ENCODE assay signal across 16 cellular contexts in the genomic region with DNA sequence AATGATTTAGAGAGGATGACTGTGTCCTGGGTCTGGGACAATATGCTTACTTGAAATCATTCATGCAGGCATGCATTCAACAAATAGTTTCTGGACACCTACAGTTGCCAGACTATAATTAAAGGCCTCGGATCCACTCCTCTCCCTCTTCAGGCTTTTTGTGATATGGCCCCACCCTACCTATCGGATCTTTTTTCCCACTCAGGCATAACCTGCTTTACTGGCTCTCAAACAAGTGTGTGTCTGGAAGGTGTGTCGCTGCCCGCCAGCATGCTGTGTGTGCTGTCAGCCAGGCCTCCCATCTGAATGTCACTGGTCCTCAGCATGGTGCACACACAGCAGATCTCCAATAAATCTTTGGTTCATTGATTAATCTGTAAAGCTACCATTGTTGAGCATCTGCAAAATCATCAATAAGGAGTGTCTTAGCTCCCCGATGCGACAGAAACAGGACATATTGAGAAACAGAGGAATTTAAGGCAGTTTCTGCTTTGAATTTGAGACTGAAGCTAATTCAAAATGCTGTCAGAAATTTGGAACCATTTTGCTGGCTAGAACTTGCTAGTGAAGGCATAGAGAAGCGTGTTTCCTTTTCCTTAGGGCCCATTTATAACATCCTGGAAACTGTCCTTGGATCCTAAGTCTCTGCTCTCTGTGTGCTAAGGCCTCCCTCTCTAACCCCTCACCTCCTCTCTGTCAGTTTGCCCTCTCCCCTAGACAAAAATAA. TPM values are rescaled to one million over a fixed set of nuclear protein-coding genes. Genes with fewer than 3 reads are reported as not detected.
DNase-seq lines count a peak whose midpoint lies in the region; ATAC-seq lines count a peak whose summit lies in the region.
"Had no signal": no experiment of that assay in that cellular context is flagged by ENCODE, and none has a peak within 500 bp of the region (broad histone marks: within the 10 kb centered on the region; RNA-seq: fewer than 3 reads in every experiment).

No MANE protein-coding gene starts in this region.

- CTCF ChIA-PET in activated naive CD4-positive, alpha-beta T cell treated with anti-CD3 and anti-CD28 coated beads for 36 hours (lab: Charles Lee), result interaction anchor here (0.7 to 1.3 kb wide), 5 partner anchors 10 to 20 kb away, joined by 3 to 5 read pairs (median 3); no protein-coding TSS in a partner anchor

- intact Hi-C loops in activated naive CD4-positive, alpha-beta T cell treated with anti-CD3 and anti-CD28 coated beads for 36 hours (cut with micrococcal nuclease), result no loop called here

- no peaks in the 10 kb centered on the region for H3K36me3 ChIP-seq in thymus (ENCODE audit: control insufficient read depth, insufficient read depth)
- H3K36me3 ChIP-seq: heart right ventricle, SJSA1 had no signal

- peak overlapping the region; percentile 37 for H3K27ac Mint-ChIP-seq in activated naive CD4-positive, alpha-beta T cell treated with anti-CD3 and anti-CD28 coated beads for 36 hours
- H3K27ac Mint-ChIP-seq in T-helper 17 cell, result peak overlapping the region; percentile 90

- H3K27me3 ChIP-seq in thymus (ENCODE audit: control insufficient read depth, insufficient read depth), result no peaks in the 10 kb centered on the region
- H3K27me3 ChIP-seq: SJSA1 had no signal

- DNase-seq in activated naive CD4-positive, alpha-beta T cell treated with anti-CD3 and anti-CD28 coated beads for 36 hours, result no peak
- DNase-seq in activated naive CD4-positive, alpha-beta T cell (lab: John Stamatoyannopoulos, UW), result no peak
- no peak for DNase-seq in T-helper 17 cell
- DNase-seq in left lobe of liver (ENCODE audit: low spot score), result no peak
- DNase-seq in activated gamma-delta T cell (lab: John Stamatoyannopoulos, UW), result no peak
- DNase-seq in HPDE6-E6E7 (ENCODE audit: extremely low spot score), result no peak
- DNase-seq: activated T-cell treated with anti-CD3 and anti-CD28 coated beads, Interleukin-2, amount 50 U/mL, for 4 hours; heart right ventricle; NK-92 treated with Interleukin-12 subunit alpha and Interleukin-12 subunit beta, amount 100 ng/mL, for 24 hours; nucleus accumbens; stimulated activated CD4-positive, alpha-beta T cell treated with anti-CD3 and anti-CD28 coated beads, Interleukin-15, amount 100 ng/mL, for 24 hours had no signal

- peaks cover 90% of the 10 kb centered on the region for H3K4me1 Mint-ChIP-seq in activated naive CD4-positive, alpha-beta T cell treated with anti-CD3 and anti-CD28 coated beads for 36 hours (ENCODE audit: low read depth)
- peaks cover 51% of the 10 kb centered on the region for H3K4me1 Mint-ChIP-seq in T-helper 17 cell

- H3K36me3 Mint-ChIP-seq in activated naive CD4-positive, alpha-beta T cell treated with anti-CD3 and anti-CD28 coated beads for 36 hours (ENCODE audit: low read depth), result peaks cover 4% of the 10 kb centered on the region
- H3K36me3 Mint-ChIP-seq in T-helper 17 cell (ENCODE audit: low read depth), result peaks cover 2% of the 10 kb centered on the region

- H3K4me1 ChIP-seq in thymus (ENCODE audit: control insufficient read depth, insufficient read depth, low read length), result peaks cover 26% of the 10 kb centered on the region
- H3K4me1 ChIP-seq: SJSA1 had no signal

- peak overlapping the region; percentile 48 for H3K27ac ChIP-seq in thymus (ENCODE audit: low read depth)
- H3K27ac ChIP-seq: SJSA1, VCaP had no signal

- H3K9me3 Mint-ChIP-seq in activated naive CD4-positive, alpha-beta T cell treated with anti-CD3 and anti-CD28 coated beads for 36 hours, result no peaks in the 10 kb centered on the region
- H3K9me3 Mint-ChIP-seq: activated T-cell treated with anti-CD3 and anti-CD28 coated beads, Interleukin-2, amount 50 U/mL, for 4 hours had no signal

- WGBS in thymus, result 89% methylated on average over 7 of the region's 7 CpGs

- H3K4me3 ChIP-seq in thymus (ENCODE audit: low read length), result no peak overlapping the region
- H3K4me3 ChIP-seq: heart right ventricle, K562, SJSA1 had no signal

- H3K4me3 Mint-ChIP-seq in activated naive CD4-positive, alpha-beta T cell treated with anti-CD3 and anti-CD28 coated beads for 36 hours, result no peak overlapping the region
- no peak overlapping the region for H3K4me3 Mint-ChIP-seq in T-helper 17 cell
- H3K4me3 Mint-ChIP-seq: activated T-cell treated with anti-CD3 and anti-CD28 coated beads, Interleukin-2, amount 50 U/mL, for 4 hours had no signal

- no peaks in the 10 kb centered on the region for H3K27me3 Mint-ChIP-seq in activated naive CD4-positive, alpha-beta T cell treated with anti-CD3 and anti-CD28 coated beads for 36 hours (ENCODE audit: low read depth)
- H3K27me3 Mint-ChIP-seq in T-helper 17 cell, result no peaks in the 10 kb centered on the region

- ATAC-seq in T-helper 17 cell (no peak), left lobe of liver (peak; percentile 33), HG03521 (IDR thresholded peaks at IDR 0.05; ENCODE audit: unreplicated experiment) (no peak)
- ATAC-seq: activated T-cell treated with anti-CD3 and anti-CD28 coated beads, Interleukin-2, amount 50 U/mL, for 4 hours; K562 had no signal

- no peaks in the 10 kb centered on the region for H3K9me3 ChIP-seq in T-helper 17 cell (ENCODE audit: control insufficient read depth, low read length, poor library complexity, severe bottlenecking)
- no peaks in the 10 kb centered on the region for H3K9me3 ChIP-seq in thymus (ENCODE audit: control insufficient read depth)
- H3K9me3 ChIP-seq: heart right ventricle, SJSA1 had no signal

RNA-seq across cellular contexts. Expression of a gene that starts 23.5 kb away (rescaled TPM):
- total RNA-seq in activated naive CD4-positive, alpha-beta T cell treated with anti-CD3 and anti-CD28 coated beads for 36 hours, result under 1 TPM in 1 of 2 experiments, not detected in 1; 0.21 TPM
- total RNA-seq in T-helper 17 cell (not detected), left lobe of liver (not detected)
- polyA plus RNA-seq in thymus, result 0.18 TPM
- total RNA-seq: heart right ventricle, SJSA1 had no signal
- polyA plus RNA-seq: heart right ventricle had no signal

RNA-seq across cellular contexts. Expression of a gene that starts 56.9 kb away (rescaled TPM):
- total RNA-seq in activated naive CD4-positive, alpha-beta T cell treated with anti-CD3 and anti-CD28 coated beads for 36 hours, result 10 to 100 TPM; 53.7 to 62.7 TPM
- total RNA-seq in T-helper 17 cell (10 to 100 TPM; 26.5 to 32.9 TPM), left lobe of liver (31.9 TPM)
- 24.9 TPM for polyA plus RNA-seq in thymus

RNA-seq across cellular contexts. Expression of a gene that starts 57.0 kb away (rescaled TPM):
- 10 to 100 TPM in 1 of 2 experiments, 1 to 10 TPM in 1; 9.5 to 10.2 TPM for total RNA-seq in activated naive CD4-positive, alpha-beta T cell treated with anti-CD3 and anti-CD28 coated beads for 36 hours
- total RNA-seq in T-helper 17 cell (1 to 10 TPM in 1 of 2 donors, under 1 TPM in 1; 0.50 to 3.9 TPM), left lobe of liver (13.6 TPM)
- 17.9 TPM for polyA plus RNA-seq in thymus
